In the genomic region with DNA sequence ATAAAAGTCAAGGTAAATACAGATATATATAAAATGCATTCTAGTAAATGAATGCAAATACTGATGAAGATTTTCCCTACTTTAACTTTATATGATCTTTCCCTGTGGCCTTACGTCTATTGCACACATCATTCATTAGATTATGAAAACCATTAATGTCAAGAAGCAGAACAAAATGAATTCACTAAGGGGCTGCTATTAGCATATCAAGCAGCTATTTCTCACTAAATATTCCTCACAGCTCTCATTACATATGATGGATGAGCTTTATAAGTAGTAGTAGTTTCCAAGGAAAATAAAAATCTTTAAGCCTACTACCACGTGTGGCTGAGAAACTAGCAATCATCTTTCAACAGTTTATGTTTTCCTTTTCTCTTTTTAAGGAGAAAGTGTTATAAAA, we compare ENCODE assay signal across 34 cellular contexts.
"Had no signal": no experiment of that assay in that cellular context is flagged by ENCODE, and none has a peak within 500 bp of the region (broad histone marks: within the 10 kb centered on the region; RNA-seq: fewer than 3 reads in every experiment).

No MANE protein-coding gene starts in this region.

- H3K4me2 ChIP-seq: KMS-11 had no signal

- H3K27ac ChIP-seq: KMS-11 had no signal

- H3K27me3 ChIP-seq: MG63 had no signal

- H3K9ac ChIP-seq: KMS-11 had no signal

- DNase-seq: Karpas-422, Kasumi-1, KG1, MG63, MM.1S, MV-4-11, NCI-H1048, NCI-H1092, NCI-H1092 treated with DMSO at 0.1 percent for 48 hours, NCI-H1105, NCI-H1105 treated with DMSO at 0.1 percent for 48 hours, NCI-H1417, NCI-H1417 treated with DMSO at 0.1 percent for 48 hours, NCI-H1436, NCI-H1436 treated with DMSO at 0.1 percent for 48 hours, NCI-H146, NCI-H1694, NCI-H1694 treated with DMSO at 0.1 percent for 48 hours, NCI-H187, NCI-H187 treated with DMSO at 0.1 percent for 48 hours, NCI-H1930, NCI-H2029, NCI-H2029 treated with DMSO at 0.1 percent for 48 hours, NCI-H2081, NCI-H2081 treated with DMSO at 0.1 percent for 48 hours, NCI-H2107, NCI-H2171, NCI-H2171 treated with DMSO at 0.1 percent for 48 hours, NCI-H2227 treated with DMSO at 0.1 percent for 48 hours, NCI-H226, NCI-H345, NCI-H446, NCI-H446 treated with DMSO at 0.1 percent for 48 hours had no signal

- H3K36me3 ChIP-seq: MG63 had no signal

- H3K9me3 ChIP-seq: MG63 had no signal

- H3K4me3 ChIP-seq: MG63 had no signal
